ENCODE assay signal across 1 cellular context in genomic region chr19:41934849-41935374, GRCh38.
A peak's percentile ranks its signal among the peaks of the same experiment; 100 is the strongest.
TF ChIP-seq lines count a peak whose summit lies in the region.

No MANE protein-coding gene starts in this region.

TF ChIP-seq in K562, 482 proteins besides CTCF, POLR2A, EP300 and RAD21 (continues in another document):
- TF ChIP-seq SFPQ (IDR thresholded peaks at IDR 0.05; ENCODE audit: low read depth, low read length) = no peak
- TF ChIP-seq ESRRA (IDR thresholded peaks at IDR 0.05; ENCODE audit: borderline replicate concordance, low read depth) = peak; percentile 59; the same call in 1 of the 2 replicates
- 0 out of 2 replicates have a peak, but pooled peaks have one; percentile 40 for TF ChIP-seq THRB (CRISPR knock-in tag; conservative IDR thresholded peaks at IDR 0.05)
- TF ChIP-seq EHMT2 (IDR thresholded peaks at IDR 0.05) = peak; percentile 38; the same call in 1 of the 2 replicates
- TF ChIP-seq ZNF232 (CRISPR knock-in tag; IDR thresholded peaks at IDR 0.05) = no peak
- TF ChIP-seq RREB1 (CRISPR knock-in tag; IDR thresholded peaks at IDR 0.05) = no peak
- TF ChIP-seq CBX3 (IDR thresholded peaks at IDR 0.05; ENCODE audit: borderline replicate concordance in 1 of 2, low read length in 2 of 2) = no peak
- no peak for TF ChIP-seq MXI1 (IDR thresholded peaks at IDR 0.05; ENCODE audit: low read depth, low read length)
- no peak for TF ChIP-seq GMEB1 (CRISPR knock-in tag; IDR thresholded peaks at IDR 0.05)
- no peak for TF ChIP-seq MIER1 (IDR thresholded peaks at IDR 0.05; ENCODE audit: low read depth)
- TF ChIP-seq YY1 (IDR thresholded peaks at IDR 0.05; ENCODE audit: borderline replicate concordance in 1 of 3, control insufficient read depth in 1 of 3, extremely low read depth in 1 of 3, insufficient read depth in 3 of 3, insufficient read length in 1 of 3, insufficient replicate concordance in 2 of 3, low read depth in 1 of 3, low read length in 2 of 3) = peak in 2 of 3 experiments; percentile 17 to 18
- TF ChIP-seq PKNOX1 (IDR thresholded peaks at IDR 0.05) = peak; percentile 71
- 0 out of 2 replicates have a peak, but pooled peaks have one; percentile 11 for TF ChIP-seq NCOA1 (IDR thresholded peaks at IDR 0.05; ENCODE audit: low read depth)
- peak; percentile 59; the same call in 1 of the 2 replicates for TF ChIP-seq XRCC5 (IDR thresholded peaks at IDR 0.05; ENCODE audit: low read depth, low read length)
- TF ChIP-seq ZNF431 (CRISPR knock-in tag; IDR thresholded peaks at IDR 0.05) = no peak
- TF ChIP-seq CTCFL (IDR thresholded peaks at IDR 0.05; ENCODE audit: borderline replicate concordance, insufficient read depth, low read depth, low read length, poor library complexity, severe bottlenecking) = peak; percentile 45
- no peak for TF ChIP-seq TGIF2 (CRISPR knock-in tag; IDR thresholded peaks at IDR 0.05)
- no peak for TF ChIP-seq SMAD1 (IDR thresholded peaks at IDR 0.05; ENCODE audit: low read depth, low read length, partially characterized antibody)
- TF ChIP-seq EZH2 (IDR thresholded peaks at IDR 0.05; ENCODE audit: borderline replicate concordance, low read depth, low read length) = no peak
- TF ChIP-seq ZBTB7A (IDR thresholded peaks at IDR 0.05; ENCODE audit: borderline replicate concordance, control insufficient read depth, low read depth, low read length) = peak; percentile 74
- peak; percentile 28; the same call in 1 of the 2 replicates for TF ChIP-seq SPI1 (IDR thresholded peaks at IDR 0.05; ENCODE audit: borderline replicate concordance, low read depth, low read length)
- no peak for TF ChIP-seq SP2 (IDR thresholded peaks at IDR 0.05; ENCODE audit: extremely low read depth, low read depth, low read length, poor library complexity, severe bottlenecking)
- TF ChIP-seq DPF2 (IDR thresholded peaks at IDR 0.05) = 0 out of 2 replicates have a peak, but pooled peaks have one; percentile 18
- peak in 1 of 2 experiments; percentile 47; a peak in 1 of 4 replicates for TF ChIP-seq MAZ (CRISPR knock-in tag; conservative IDR thresholded peaks at IDR 0.05 in 1 of 2, IDR thresholded peaks at IDR 0.05 in 1 of 2)
- no peak for TF ChIP-seq RBM34 (IDR thresholded peaks at IDR 0.05; ENCODE audit: borderline replicate concordance, insufficient read depth, low read length)
- no peak for TF ChIP-seq ZNF699 (CRISPR knock-in tag; IDR thresholded peaks at IDR 0.05; ENCODE audit: insufficient replicate concordance)
- no peak for TF ChIP-seq NFRKB (IDR thresholded peaks at IDR 0.05; ENCODE audit: low read depth)
- TF ChIP-seq NCOR1 (IDR thresholded peaks at IDR 0.05) = no peak
- TF ChIP-seq ZNF561 (CRISPR knock-in tag; conservative IDR thresholded peaks at IDR 0.05) = no peak
- TF ChIP-seq ZNF75A (CRISPR knock-in tag; IDR thresholded peaks at IDR 0.05) = no peak
- TF ChIP-seq UBTF (IDR thresholded peaks at IDR 0.05; ENCODE audit: borderline replicate concordance in 1 of 2, low read depth in 2 of 2, low read length in 2 of 2) = no peak
- no peak for TF ChIP-seq MECOM (CRISPR knock-in tag; IDR thresholded peaks at IDR 0.05)
- TF ChIP-seq MLLT1 (IDR thresholded peaks at IDR 0.05) = peak in 1 of 2 experiments; percentile 47; a peak in 1 of 4 replicates
- TF ChIP-seq SAFB (IDR thresholded peaks at IDR 0.05; ENCODE audit: borderline replicate concordance, low read depth, low read length) = no peak
- no peak for TF ChIP-seq LCOR (CRISPR knock-in tag; IDR thresholded peaks at IDR 0.05)
- no peak for TF ChIP-seq PHTF2 (CRISPR knock-in tag; IDR thresholded peaks at IDR 0.05)
- no peak for TF ChIP-seq FOXP4 (CRISPR knock-in tag; IDR thresholded peaks at IDR 0.05; ENCODE audit: borderline replicate concordance)
- peak; percentile 46; the same call in 1 of the 2 replicates for TF ChIP-seq CC2D1A (IDR thresholded peaks at IDR 0.05)
